Comparison of ENCODE assay signal across 10 cellular contexts in the genomic region with DNA sequence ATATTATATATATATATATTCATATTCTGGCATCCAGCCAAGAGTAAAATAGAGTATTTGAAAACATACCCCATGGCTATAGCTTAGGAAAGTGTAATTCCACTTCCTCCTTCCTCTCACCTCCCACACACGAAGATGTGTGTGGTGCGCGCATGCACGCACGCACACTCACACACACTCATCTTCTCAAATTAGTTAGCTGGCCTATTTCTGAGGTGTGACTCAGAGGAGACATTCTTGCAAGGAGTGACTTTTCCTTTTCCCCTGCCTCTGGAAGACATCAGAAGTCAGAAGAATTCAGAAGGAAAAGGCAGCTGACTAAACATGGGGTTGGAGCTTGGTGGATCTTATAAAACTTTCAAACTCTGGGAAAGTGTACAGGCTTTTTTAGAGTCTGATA. TPM values are rescaled to one million over a fixed set of nuclear protein-coding genes. Genes with fewer than 3 reads are reported as not detected.
DNase-seq lines count a peak whose midpoint lies in the region; ATAC-seq and TF ChIP-seq lines count a peak whose summit lies in the region.
"Had no signal": no experiment of that assay in that cellular context is flagged by ENCODE, and none has a peak within 500 bp of the region (broad histone marks: within the 10 kb centered on the region; RNA-seq: fewer than 3 reads in every experiment).

No MANE protein-coding gene starts in this region.

- no peak overlapping the region for H3K4me3 ChIP-seq in GM12864 (ENCODE audit: low read depth, low read length)

- DNase-seq in GM12864 (ENCODE audit: low read depth) (peak; percentile 15), astrocyte of the hippocampus (ENCODE audit: low read depth, low spot score) (peak; percentile 79), occipital lobe (lab: John Stamatoyannopoulos, UW) (peak; percentile 24), 8988T (no peak), NCI-H2171 treated with DMSO at 0.1 percent for 48 hours (lab: John Stamatoyannopoulos, UW) (no peak), substantia nigra (lab: John Stamatoyannopoulos, UW) (no peak)
- no peak for DNase-seq in stimulated activated CD4-positive, alpha-beta T cell treated with anti-CD3 and anti-CD28 coated beads, Interleukin-15, amount 100 ng/mL, for 24 hours
- DNase-seq: activated CD8-positive, alpha-beta memory T cell treated with anti-CD3 and anti-CD28 coated beads for 24 hours; NCI-H1930 had no signal

- no peak for TF ChIP-seq CTCF in GM12864 (IDR thresholded peaks at IDR 0.05; ENCODE audit: low read depth, low read length, missing control alignments)

- H3K27ac ChIP-seq in substantia nigra (ENCODE audit: low read depth, low read length, poor library complexity, severe bottlenecking), result no peak overlapping the region

- ATAC-seq in HG02885 (IDR thresholded peaks at IDR 0.05; ENCODE audit: poor library complexity, unreplicated experiment), result peak; percentile 42

RNA-seq across cellular contexts. Expression of gene ENPEP, which starts 8.8 kb away (rescaled TPM):
- 0.78 TPM for total RNA-seq in occipital lobe

Comparison
In these comparisons a context has a peak if more than half of its experiments do, and no peak if none do; other contexts are left out.
1. DNase-seq: peak in GM12864 (single experiment), astrocyte of the hippocampus (single experiment) and occipital lobe (single experiment); none in 8988T (single experiment), NCI-H2171 treated with DMSO at 0.1 percent for 48 hours (single experiment), stimulated activated CD4-positive, alpha-beta T cell treated with anti-CD3 and anti-CD28 coated beads, Interleukin-15, amount 100 ng/mL, for 24 hours (single experiment) and substantia nigra (0 of 49).